8 cellular contexts compared by ENCODE assay signal in the genomic region with DNA sequence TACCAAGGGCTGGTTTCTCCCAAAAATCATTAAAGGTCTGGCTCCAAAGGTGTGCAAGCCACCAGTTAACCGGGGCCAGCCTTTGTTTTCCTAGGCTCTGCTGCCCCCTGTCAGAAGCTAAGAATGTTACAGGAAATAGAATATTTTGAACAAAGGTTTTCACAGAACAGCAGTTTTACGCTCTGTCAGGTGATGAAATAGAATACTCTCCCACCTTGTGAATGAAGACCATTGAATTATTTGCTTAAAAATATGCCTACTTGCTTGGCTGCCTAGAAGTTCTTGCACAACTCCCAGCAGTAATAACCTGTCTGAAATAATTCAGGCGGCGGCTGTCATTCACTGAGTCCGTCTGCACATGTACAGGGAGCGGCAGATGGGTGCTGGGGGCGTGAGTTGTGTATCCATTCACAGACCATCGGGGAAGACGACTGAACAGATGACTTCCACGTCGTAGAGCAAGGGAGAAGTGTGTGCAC. TPM values are rescaled to one million over a fixed set of nuclear protein-coding genes. Genes with fewer than 3 reads are reported as not detected.
DNase-seq lines count a peak whose midpoint lies in the region; ATAC-seq and TF ChIP-seq lines count a peak whose summit lies in the region.

No MANE protein-coding gene starts in this region.

- TF ChIP-seq CTCF in endodermal cell (conservative IDR thresholded peaks at IDR 0.05): peak; percentile 94

- peak overlapping the region; percentile 70 for H3K27ac ChIP-seq in endodermal cell (ENCODE audit: low read depth, low read length)

- no peaks in the 10 kb centered on the region for H3K36me3 ChIP-seq in endodermal cell (ENCODE audit: control insufficient read depth, insufficient read depth, low read length)

- H3K4me1 Mint-ChIP-seq in endodermal cell (no peaks in the 10 kb centered on the region), naive B cell (peaks cover 3 to 15% (median 14%) of the 10 kb centered on the region in 3 donors)

- no peak overlapping the region for H3K9ac ChIP-seq in endodermal cell (ENCODE audit: extremely low read depth, low read length, poor library complexity, severe bottlenecking)

- no peak overlapping the region for H3K4me3 Mint-ChIP-seq in endodermal cell
- H3K4me3 Mint-ChIP-seq in naive B cell: no peak overlapping the region

- H3K9me3 ChIP-seq in endodermal cell (ENCODE audit: control insufficient read depth, low read length): no peaks in the 10 kb centered on the region

- H3K27ac Mint-ChIP-seq in endodermal cell (no peak overlapping the region), naive B cell (peak overlapping the region in 1 of 6 donors; percentile 93)

- 63 to 64% methylated on average over 11 of the region's 11 CpGs for WGBS in endodermal cell (ENCODE audit: insufficient coverage in 1 of 2, insufficient read length in 1 of 2), 2 experiments

- H3K9me3 Mint-ChIP-seq in endodermal cell (no peaks in the 10 kb centered on the region), naive B cell (no peaks in the 10 kb centered on the region)

- H3K36me3 Mint-ChIP-seq in endodermal cell (ENCODE audit: low read depth) (no peaks in the 10 kb centered on the region), naive B cell (no peaks in the 10 kb centered on the region)

- H3K27me3 Mint-ChIP-seq in endodermal cell (ENCODE audit: insufficient read depth) (no peaks in the 10 kb centered on the region), naive B cell (no peaks in the 10 kb centered on the region)

- DNase-seq in COLO829 (ENCODE audit: low spot score): peak; percentile 53
- peak; percentile 77 for DNase-seq in NCI-H748 (lab: John Stamatoyannopoulos, UW; ENCODE audit: unreplicated experiment)
- peak; percentile 20 to 25 for DNase-seq in activated CD8-positive, alpha-beta memory T cell treated with anti-CD3 and anti-CD28 coated beads for 4 hours (ENCODE audit: low read depth in 2 of 2)
- peak; percentile 81 for DNase-seq in endodermal cell
- peak; percentile 54 for DNase-seq in naive B cell
- peak; percentile 16 for DNase-seq in stimulated activated CD8-positive, alpha-beta memory T cell treated with anti-CD3 and anti-CD28 coated beads, Interleukin-7, amount 100 ng/mL, for 24 hours (ENCODE audit: low read depth)
- no peak for DNase-seq in NCI-H128 (lab: John Stamatoyannopoulos, UW; ENCODE audit: unreplicated experiment)

- no peaks in the 10 kb centered on the region for H3K27me3 ChIP-seq in endodermal cell (ENCODE audit: control insufficient read depth, insufficient read depth, low read length, poor library complexity, severe bottlenecking)

- peak; percentile 57 for ATAC-seq in HG02610 (IDR thresholded peaks at IDR 0.05; ENCODE audit: unreplicated experiment)
- ATAC-seq in naive B cell (ENCODE audit: low read depth in 2 of 2): peak; percentile 46 to 62

- H3K4me3 ChIP-seq in endodermal cell (ENCODE audit: low read length): no peak overlapping the region

- H3K4me1 ChIP-seq in endodermal cell (ENCODE audit: control insufficient read depth, insufficient read depth, low read length): no peaks in the 10 kb centered on the region

RNA-seq across cellular contexts. Expression of gene SF3B1, which starts 56.3 kb away (rescaled TPM):
- 100 to 1,000 TPM; 308 to 356 TPM for total RNA-seq in endodermal cell
- 331 TPM for polyA plus RNA-seq in endodermal cell (2013, experiment 1 of 2)
- 308 TPM for polyA plus RNA-seq in endodermal cell (2013, experiment 2 of 2)
- polyA plus RNA-seq in naive B cell (ENCODE audit: low read depth in 6 of 6): 100 to 1,000 TPM in 5 of 6 donors, 10 to 100 TPM in 1; 99.2 to 166 (median 153) TPM
